In the genomic region with DNA sequence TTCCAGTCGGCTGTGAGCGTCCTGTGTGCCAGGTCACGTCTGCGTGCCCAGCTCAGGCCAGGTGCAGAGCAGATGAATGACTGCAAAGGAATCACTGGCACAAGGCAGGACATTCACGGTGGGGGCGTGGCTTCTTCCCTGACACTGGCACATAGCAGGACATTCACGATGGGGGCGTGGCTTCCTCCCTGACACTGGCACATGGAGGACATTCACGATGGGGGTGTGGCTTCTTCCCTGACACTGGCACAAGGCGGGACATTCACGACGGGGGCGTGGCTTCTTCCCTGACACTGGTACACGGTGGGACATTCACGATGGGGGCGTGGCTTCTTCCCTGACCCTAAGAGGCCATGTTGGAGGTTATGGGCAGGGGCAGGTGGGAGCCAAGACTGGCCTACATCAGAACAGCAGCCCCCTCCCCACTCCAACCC, we compare ENCODE assay signal across 10 cellular contexts.
A peak's percentile ranks its signal among the peaks of the same experiment; 100 is the strongest.
DNase-seq lines count a peak whose midpoint lies in the region; ATAC-seq and TF ChIP-seq lines count a peak whose summit lies in the region.
"Had no signal": no experiment of that assay in that cellular context is flagged by ENCODE, and none has a peak within 500 bp of the region (broad histone marks: within the 10 kb centered on the region; RNA-seq: fewer than 3 reads in every experiment).

No MANE protein-coding gene starts in this region.

- intact Hi-C loops in activated CD4-positive, alpha-beta T cell treated with anti-CD3 and anti-CD28 coated beads for 36 hours (cut with DNase I, micrococcal nuclease): no loop called here
- intact Hi-C loops in CD14-positive monocyte (cut with micrococcal nuclease): no loop called here

- POLR2A ChIA-PET in activated CD4-positive, alpha-beta T cell treated with anti-CD3 and anti-CD28 coated beads for 36 hours (lab: Charles Lee): no interaction called here

- H3K4me3 Mint-ChIP-seq in activated CD4-positive, alpha-beta T cell treated with anti-CD3 and anti-CD28 coated beads for 36 hours: no peak overlapping the region
- H3K4me3 Mint-ChIP-seq in type B pancreatic cell (no peak overlapping the region), CD14-positive monocyte (no peak overlapping the region)
- H3K4me3 Mint-ChIP-seq: activated CD4-positive, alpha-beta T cell treated with anti-CD3 and anti-CD28 coated beads, Interleukin-2, amount 10 ng/mL, durations not matched to agents 7 days and 5 days had no signal

- peaks cover 2% of the 10 kb centered on the region for H3K9me3 Mint-ChIP-seq in activated CD4-positive, alpha-beta T cell treated with anti-CD3 and anti-CD28 coated beads for 36 hours (ENCODE audit: low read depth)
- no peaks in the 10 kb centered on the region for H3K9me3 Mint-ChIP-seq in type B pancreatic cell
- H3K9me3 Mint-ChIP-seq in CD14-positive monocyte: peaks cover 0 to 3% (median 2%) of the 10 kb centered on the region in 7 donors
- H3K9me3 Mint-ChIP-seq: activated CD4-positive, alpha-beta T cell treated with anti-CD3 and anti-CD28 coated beads, Interleukin-2, amount 10 ng/mL, durations not matched to agents 7 days and 5 days had no signal

- H3K27me3 Mint-ChIP-seq in activated CD4-positive, alpha-beta T cell treated with anti-CD3 and anti-CD28 coated beads for 36 hours: peaks cover 12% of the 10 kb centered on the region
- peaks cover 16% of the 10 kb centered on the region for H3K27me3 Mint-ChIP-seq in type B pancreatic cell
- peaks cover 0 to 9% (median 6%) of the 10 kb centered on the region in 3 donors for H3K27me3 Mint-ChIP-seq in CD14-positive monocyte (ENCODE audit: low read depth in 3 of 3)

- no peak for TF ChIP-seq CTCF in type B pancreatic cell (conservative IDR thresholded peaks at IDR 0.05)
- TF ChIP-seq CTCF in CD14-positive monocyte (IDR thresholded peaks at IDR 0.05): no peak
- TF ChIP-seq CTCF in GM13976 (IDR thresholded peaks at IDR 0.05; ENCODE audit: borderline replicate concordance, control extremely low read depth, extremely low read depth, insufficient read depth, missing control alignments): no peak

- peak; percentile 14 for DNase-seq in activated CD4-positive, alpha-beta T cell treated with anti-CD3 and anti-CD28 coated beads for 36 hours
- no peak for DNase-seq in activated CD4-positive, alpha-beta T cell treated with anti-CD3 and anti-CD28 coated beads for 1 hour
- DNase-seq in RPMI7951 (ENCODE audit: low read depth): peak; percentile 47
- no peak for DNase-seq in type B pancreatic cell (ENCODE audit: extremely low spot score, unreplicated experiment)
- no peak for DNase-seq in CD14-positive monocyte (ENCODE audit: low spot score)
- DNase-seq in GM13976 (ENCODE audit: low spot score): no peak
- DNase-seq: activated CD4-positive, alpha-beta T cell treated with anti-CD3 and anti-CD28 coated beads, Interleukin-2, amount 10 ng/mL, durations not matched to agents 7 days and 5 days; cortex of kidney had no signal

- no peaks in the 10 kb centered on the region for H3K36me3 Mint-ChIP-seq in activated CD4-positive, alpha-beta T cell treated with anti-CD3 and anti-CD28 coated beads for 36 hours (ENCODE audit: low read depth)
- no peaks in the 10 kb centered on the region for H3K36me3 Mint-ChIP-seq in type B pancreatic cell
- no peaks in the 10 kb centered on the region for H3K36me3 Mint-ChIP-seq in CD14-positive monocyte

- CTCF ChIA-PET in activated CD4-positive, alpha-beta T cell treated with anti-CD3 and anti-CD28 coated beads for 36 hours (lab: Charles Lee): no interaction called here

- peaks cover 2% of the 10 kb centered on the region for H3K4me1 Mint-ChIP-seq in activated CD4-positive, alpha-beta T cell treated with anti-CD3 and anti-CD28 coated beads for 36 hours
- H3K4me1 Mint-ChIP-seq in type B pancreatic cell (ENCODE audit: unreplicated experiment) (peaks cover 8% of the 10 kb centered on the region), CD14-positive monocyte (peaks cover 2% of the 10 kb centered on the region)

- in situ Hi-C loops in GM13976 (cut with MboI; ENCODE audit: low sequenced_read_pairs, unreplicated experiment): no loop called here

- H3K27ac Mint-ChIP-seq in activated CD4-positive, alpha-beta T cell treated with anti-CD3 and anti-CD28 coated beads for 36 hours: no peak overlapping the region
- peak overlapping the region; percentile 50 for H3K27ac Mint-ChIP-seq in type B pancreatic cell
- H3K27ac Mint-ChIP-seq in CD14-positive monocyte: no peak overlapping the region
- H3K27ac Mint-ChIP-seq: activated CD4-positive, alpha-beta T cell treated with anti-CD3 and anti-CD28 coated beads, Interleukin-2, amount 10 ng/mL, durations not matched to agents 7 days and 5 days had no signal

- ATAC-seq in activated CD4-positive, alpha-beta T cell treated with anti-CD3 and anti-CD28 coated beads for 36 hours: no peak
- ATAC-seq in esophagus mucosa (peak; percentile 28), GM21717 (IDR thresholded peaks at IDR 0.05; ENCODE audit: unreplicated experiment) (no peak)

Comparison
In these comparisons a context has a peak if more than half of its experiments do, and no peak if none do; other contexts are left out.
1. DNase-seq: peak in activated CD4-positive, alpha-beta T cell treated with anti-CD3 and anti-CD28 coated beads for 36 hours (single experiment) and RPMI7951 (single experiment); none in activated CD4-positive, alpha-beta T cell treated with anti-CD3 and anti-CD28 coated beads for 1 hour (single experiment), type B pancreatic cell (single experiment), CD14-positive monocyte (single experiment) and GM13976 (single experiment).